ENCODE assay signal across 14 cellular contexts in the genomic region with DNA sequence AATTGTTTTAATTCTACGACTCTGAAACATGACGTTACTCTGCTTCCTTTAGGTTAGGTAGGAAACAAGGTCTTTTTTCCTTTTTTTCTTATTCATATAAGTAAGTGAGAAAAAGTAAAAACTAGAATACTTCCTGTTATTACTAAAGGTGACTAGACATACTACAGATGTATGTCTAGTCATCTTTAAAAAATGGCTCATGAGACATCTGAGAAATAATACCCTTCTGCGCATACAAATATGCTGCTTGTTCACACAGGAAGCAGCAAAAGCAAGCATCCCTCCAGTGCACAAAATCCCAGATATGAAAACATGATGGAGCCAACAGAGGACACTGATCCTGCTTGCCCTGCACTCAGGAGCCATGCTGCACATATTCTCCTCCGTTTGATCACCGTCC.
DNase-seq lines count a peak whose midpoint lies in the region; ATAC-seq and TF ChIP-seq lines count a peak whose summit lies in the region.
"Had no signal": no experiment of that assay in that cellular context is flagged by ENCODE, and none has a peak within 500 bp of the region (broad histone marks: within the 10 kb centered on the region; RNA-seq: fewer than 3 reads in every experiment).

No MANE protein-coding gene starts in this region.

- no peak for TF ChIP-seq CTCF in HCT116 (IDR thresholded peaks at IDR 0.05 in 2 of 3, conservative IDR thresholded peaks at IDR 0.05 in 1 of 3; ENCODE audit: borderline replicate concordance in 1 of 3, insufficient read depth in 1 of 3, low read depth in 2 of 3, low read length in 2 of 3)

- no peaks in the 10 kb centered on the region for H4K20me1 ChIP-seq in HCT116 (ENCODE audit: insufficient read depth)

- H3K9me3 ChIP-seq in HCT116 (ENCODE audit: control insufficient read depth in 1 of 2, insufficient read depth in 1 of 2, low read depth in 1 of 2, low read length in 2 of 2) = no peaks in the 10 kb centered on the region
- H3K9me3 ChIP-seq: HAP-1 had no signal

- no peak overlapping the region for H3K27ac ChIP-seq in HCT116 (ENCODE audit: low read depth, low read length)
- H3K27ac ChIP-seq: C4-2B, HL-60 had no signal

- no peaks in the 10 kb centered on the region for H3K36me3 ChIP-seq in HCT116 (ENCODE audit: control insufficient read depth in 1 of 2, insufficient read depth in 2 of 2, low read length in 2 of 2)
- H3K36me3 ChIP-seq: HAP-1 had no signal

- no peak overlapping the region for H3K4me2 ChIP-seq in HCT116 (ENCODE audit: low read length)

- no peaks in the 10 kb centered on the region for H3K79me2 ChIP-seq in HCT116 (ENCODE audit: insufficient read depth, low read length)

- peak; percentile 18 for DNase-seq in EH (ENCODE audit: low read depth)
- no peak for DNase-seq in HCT116 (ENCODE audit: low read depth, low spot score)
- DNase-seq in RKO (ENCODE audit: low spot score) = peak; percentile 8
- DNase-seq in iris pigment epithelial cell (ENCODE audit: low read depth) = peak; percentile 37
- DNase-seq in anterior cingulate cortex (lab: John Stamatoyannopoulos, UW) = no peak
- DNase-seq in SKM-1 treated with dmso at 0.1 percent for 144 hours (lab: John Stamatoyannopoulos, UW; ENCODE audit: unreplicated experiment) = no peak
- DNase-seq in iPS-NIHi7 (ENCODE audit: extremely low spot score) = no peak
- DNase-seq: CD4-positive, alpha-beta memory T cell; DMS153; DND-41 had no signal

- intact Hi-C loops in HCT116 (cut with micrococcal nuclease) = no loop called here

- H3K4me3 ChIP-seq in HCT116 (replicated peaks in 1 of 2; ENCODE audit: low read depth in 1 of 2, low read length in 2 of 2) = no peak overlapping the region
- H3K4me3 ChIP-seq: HAP-1 had no signal

- no TSS peak for BruUV-seq in HCT116 (replicated peaks; lab: Mats Ljungman, UMichigan)

- CTCF ChIA-PET in HCT116 (lab: Charles Lee) = no interaction called here

- no peak for ATAC-seq in HCT116
- no peak for ATAC-seq in HG03196 (IDR thresholded peaks at IDR 0.05; ENCODE audit: unreplicated experiment)

- H3K4me1 ChIP-seq in HCT116 (ENCODE audit: control insufficient read depth in 1 of 2, insufficient read depth in 2 of 2, low read length in 2 of 2) = peaks cover 0 to 8% of the 10 kb centered on the region in 2 experiments; a peak in 2 of 4 replicates
- H3K4me1 ChIP-seq: HAP-1 had no signal

- H2AFZ ChIP-seq in HCT116 (ENCODE audit: low read depth, low read length, poor library complexity, severe bottlenecking) = peak overlapping the region; percentile 73

- TF ChIP-seq POLR2A in HCT116 (IDR thresholded peaks at IDR 0.05; ENCODE audit: borderline replicate concordance, extremely low read depth, insufficient read depth, insufficient read length) = no peak

- no peaks in the 10 kb centered on the region for H3K9me2 ChIP-seq in HCT116 (ENCODE audit: insufficient read depth)

- H3K27me3 ChIP-seq in HCT116 (ENCODE audit: insufficient read depth, low read length) = no peaks in the 10 kb centered on the region

- no peak for TF ChIP-seq RAD21 in HCT116 (IDR thresholded peaks at IDR 0.05; ENCODE audit: low read depth)

- POLR2A ChIA-PET in HCT116 (lab: Charles Lee) = no interaction called here

- no peak overlapping the region for H3K9ac ChIP-seq in HCT116 (ENCODE audit: low read length)

- RAD21 ChIA-PET in HCT116 (lab: Charles Lee; ENCODE audit: low non-redundant PET in 1 of 2, low total read pairs in 2 of 2, uncharacterized antibody in 2 of 2, unreplicated experiment in 2 of 2) = no interaction called here

TF ChIP-seq in HCT116, 20 proteins besides CTCF, POLR2A, EP300 and RAD21:
- no peak for TF ChIP-seq ZNF274 (IDR thresholded peaks at IDR 0.05; ENCODE audit: low read depth, low read length)
- TF ChIP-seq EZH2 (IDR thresholded peaks at IDR 0.05) = no peak
- no peak for TF ChIP-seq ZFX (IDR thresholded peaks at IDR 0.05)
- TF ChIP-seq CBX3 (IDR thresholded peaks at IDR 0.05; ENCODE audit: low read depth) = no peak
- TF ChIP-seq SP1 (IDR thresholded peaks at IDR 0.05; ENCODE audit: low read depth) = no peak
- TF ChIP-seq EZH2phosphoT487 (IDR thresholded peaks at IDR 0.05; ENCODE audit: borderline replicate concordance) = no peak
- TF ChIP-seq ELF1 (IDR thresholded peaks at IDR 0.05; ENCODE audit: borderline replicate concordance, low read depth) = no peak
- TF ChIP-seq, protein P1, sequence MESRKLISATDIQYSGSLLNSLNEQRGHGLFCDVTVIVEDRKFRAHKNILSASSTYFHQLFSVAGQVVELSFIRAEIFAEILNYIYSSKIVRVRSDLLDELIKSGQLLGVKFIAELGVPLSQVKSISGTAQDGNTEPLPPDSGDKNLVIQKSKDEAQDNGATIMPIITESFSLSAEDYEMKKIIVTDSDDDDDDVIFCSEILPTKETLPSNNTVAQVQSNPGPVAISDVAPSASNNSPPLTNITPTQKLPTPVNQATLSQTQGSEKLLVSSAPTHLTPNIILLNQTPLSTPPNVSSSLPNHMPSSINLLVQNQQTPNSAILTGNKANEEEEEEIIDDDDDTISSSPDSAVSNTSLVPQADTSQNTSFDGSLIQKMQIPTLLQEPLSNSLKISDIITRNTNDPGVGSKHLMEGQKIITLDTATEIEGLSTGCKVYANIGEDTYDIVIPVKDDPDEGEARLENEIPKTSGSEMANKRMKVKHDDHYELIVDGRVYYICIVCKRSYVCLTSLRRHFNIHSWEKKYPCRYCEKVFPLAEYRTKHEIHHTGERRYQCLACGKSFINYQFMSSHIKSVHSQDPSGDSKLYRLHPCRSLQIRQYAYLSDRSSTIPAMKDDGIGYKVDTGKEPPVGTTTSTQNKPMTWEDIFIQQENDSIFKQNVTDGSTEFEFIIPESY (IDR thresholded peaks at IDR 0.05; ENCODE audit: extremely low read depth, insufficient replicate concordance, low read length) = no peak
- TF ChIP-seq CEBPB (IDR thresholded peaks at IDR 0.05; ENCODE audit: low read depth) = no peak
- TF ChIP-seq JUND (IDR thresholded peaks at IDR 0.05) = no peak
- TF ChIP-seq, protein P2, sequence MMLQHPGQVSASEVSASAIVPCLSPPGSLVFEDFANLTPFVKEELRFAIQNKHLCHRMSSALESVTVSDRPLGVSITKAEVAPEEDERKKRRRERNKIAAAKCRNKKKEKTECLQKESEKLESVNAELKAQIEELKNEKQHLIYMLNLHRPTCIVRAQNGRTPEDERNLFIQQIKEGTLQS (IDR thresholded peaks at IDR 0.05) = no peak
- no peak for TF ChIP-seq SRF (IDR thresholded peaks at IDR 0.05; ENCODE audit: low read depth)
- no peak for TF ChIP-seq POLR2AphosphoS5 (IDR thresholded peaks at IDR 0.05; ENCODE audit: low read depth, low read length)

Comparison
In these comparisons a context has a peak if more than half of its experiments do, and no peak if none do; other contexts are left out.
1. DNase-seq: peak in EH (single experiment), RKO (single experiment) and iris pigment epithelial cell (single experiment); none in HCT116 (single experiment), anterior cingulate cortex (0 of 58), SKM-1 treated with dmso at 0.1 percent for 144 hours (single experiment) and iPS-NIHi7 (single experiment).